1 cellular context compared by ENCODE assay signal in the genomic region with DNA sequence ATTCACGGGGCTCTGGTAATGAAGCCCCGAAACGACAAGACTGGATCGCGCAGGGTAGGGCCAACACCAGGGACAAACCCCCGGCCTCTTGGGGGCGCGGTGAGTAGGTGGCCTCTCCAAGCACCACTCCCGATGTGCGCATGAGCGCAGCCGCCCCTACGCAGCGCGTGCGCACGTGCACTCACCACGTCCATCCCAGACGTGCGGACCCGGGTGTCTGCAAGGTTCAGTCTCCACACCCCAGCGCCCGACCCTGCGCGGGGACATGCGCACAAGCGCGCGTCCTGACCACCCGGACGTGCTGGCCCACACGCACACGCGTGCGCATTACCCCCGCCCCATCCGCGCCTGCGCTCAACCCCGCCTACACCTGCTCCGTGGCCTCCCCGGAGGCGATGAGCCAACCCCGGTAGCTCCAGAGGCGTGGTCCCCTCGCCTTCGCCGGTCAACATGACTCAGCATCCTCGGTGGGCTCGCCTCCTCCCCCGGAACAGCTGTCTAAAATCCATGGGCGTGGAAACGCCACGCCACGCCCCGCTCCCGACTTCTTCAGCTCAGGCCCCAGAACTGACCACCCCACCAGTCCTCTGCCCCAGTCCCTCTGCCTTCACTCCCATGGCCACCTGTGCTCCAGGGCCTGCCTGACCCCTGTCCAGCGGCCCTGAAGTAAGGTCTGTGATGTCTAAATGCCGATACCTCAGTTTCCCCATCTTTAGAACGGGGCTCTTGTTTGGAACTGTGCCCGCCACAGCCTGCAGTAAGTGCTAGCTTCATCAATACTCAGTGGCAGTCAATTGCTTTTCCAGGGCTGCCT.
TF ChIP-seq lines count a peak whose summit lies in the region.

No MANE protein-coding gene starts in this region.

TF ChIP-seq in K562, 482 proteins besides CTCF, POLR2A, EP300 and RAD21 (continued from another document and continues in another):
- TF ChIP-seq CREB3 (tag; conservative IDR thresholded peaks at IDR 0.05; ENCODE audit: low read depth): 0 out of 2 replicates have a peak, but pooled peaks have one; percentile 45
- 0 out of 2 replicates have a peak, but pooled peaks have one; percentile 4 for TF ChIP-seq PBX2 (CRISPR knock-in tag; IDR thresholded peaks at IDR 0.05; ENCODE audit: low read depth)
- no peak for TF ChIP-seq PBX2 (tag; conservative IDR thresholded peaks at IDR 0.05; ENCODE audit: low read depth)
- TF ChIP-seq PHF8 (IDR thresholded peaks at IDR 0.05; ENCODE audit: borderline replicate concordance, low read length): peak; percentile 41; the same call in 1 of the 2 replicates
- TF ChIP-seq COPS2 (conservative IDR thresholded peaks at IDR 0.05): no peak
- 0 out of 2 replicates have a peak, but pooled peaks have one; percentile 20 for TF ChIP-seq CBX1 (IDR thresholded peaks at IDR 0.05; ENCODE audit: low read depth)
- peak in 1 of 2 experiments; percentile 78; a peak in 1 of 4 replicates for TF ChIP-seq MLLT1 (IDR thresholded peaks at IDR 0.05)
- TF ChIP-seq JUN (IDR thresholded peaks at IDR 0.05; ENCODE audit: borderline replicate concordance, low read depth, low read length): 0 out of 2 replicates have a peak, but pooled peaks have one; percentile 64
- TF ChIP-seq JUN (CRISPR knock-in tag; IDR thresholded peaks at IDR 0.05; ENCODE audit: borderline replicate concordance): no peak
- no peak for TF ChIP-seq RFX5 (IDR thresholded peaks at IDR 0.05; ENCODE audit: low read depth, low read length)
- peak; percentile 98 for TF ChIP-seq TAF9B (IDR thresholded peaks at IDR 0.05; ENCODE audit: partially characterized antibody)
- TF ChIP-seq, protein P1, sequence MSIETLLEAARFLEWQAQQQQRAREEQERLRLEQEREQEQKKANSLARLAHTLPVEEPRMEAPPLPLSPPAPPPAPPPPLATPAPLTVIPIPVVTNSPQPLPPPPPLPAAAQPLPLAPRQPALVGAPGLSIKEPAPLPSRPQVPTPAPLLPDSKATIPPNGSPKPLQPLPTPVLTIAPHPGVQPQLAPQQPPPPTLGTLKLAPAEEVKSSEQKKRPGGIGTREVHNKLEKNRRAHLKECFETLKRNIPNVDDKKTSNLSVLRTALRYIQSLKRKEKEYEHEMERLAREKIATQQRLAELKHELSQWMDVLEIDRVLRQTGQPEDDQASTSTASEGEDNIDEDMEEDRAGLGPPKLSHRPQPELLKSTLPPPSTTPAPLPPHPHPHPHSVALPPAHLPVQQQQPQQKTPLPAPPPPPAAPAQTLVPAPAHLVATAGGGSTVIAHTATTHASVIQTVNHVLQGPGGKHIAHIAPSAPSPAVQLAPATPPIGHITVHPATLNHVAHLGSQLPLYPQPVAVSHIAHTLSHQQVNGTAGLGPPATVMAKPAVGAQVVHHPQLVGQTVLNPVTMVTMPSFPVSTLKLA (conservative IDR thresholded peaks at IDR 0.05): peak; percentile 92 to 96
- no peak for TF ChIP-seq ATF1 (CRISPR knock-in tag; IDR thresholded peaks at IDR 0.05)
- peak; percentile 72 for TF ChIP-seq ATF1 (tag; IDR thresholded peaks at IDR 0.05)
- TF ChIP-seq SETDB1 (IDR thresholded peaks at IDR 0.05; ENCODE audit: low read length): peak; percentile 91
- TF ChIP-seq GATA2 (CRISPR knock-in tag; IDR thresholded peaks at IDR 0.05): no peak
- TF ChIP-seq RBFOX2 (IDR thresholded peaks at IDR 0.05; ENCODE audit: low read depth, low read length): peak; percentile 75
- TF ChIP-seq MCM3 (IDR thresholded peaks at IDR 0.05): no peak
- peak; percentile 77 to 85 for TF ChIP-seq FOXK2 (conservative IDR thresholded peaks at IDR 0.05 in 1 of 2, IDR thresholded peaks at IDR 0.05 in 1 of 2; ENCODE audit: low read depth in 2 of 2)
- peak; percentile 84 for TF ChIP-seq HMGN3 (IDR thresholded peaks at IDR 0.05; ENCODE audit: borderline replicate concordance, extremely low read depth, insufficient read length, low read depth, low read length)
- TF ChIP-seq NCOA1 (IDR thresholded peaks at IDR 0.05; ENCODE audit: low read depth): 0 out of 2 replicates have a peak, but pooled peaks have one; percentile 21
- no peak for TF ChIP-seq RHOXF2B (CRISPR knock-in tag; conservative IDR thresholded peaks at IDR 0.05)
- TF ChIP-seq MAFK (IDR thresholded peaks at IDR 0.05; ENCODE audit: low read length): peak; percentile 96
- no peak for TF ChIP-seq THRAP3 (IDR thresholded peaks at IDR 0.05; ENCODE audit: borderline replicate concordance)
- peak; percentile 96 for TF ChIP-seq BACH1 (tag; IDR thresholded peaks at IDR 0.05)
- TF ChIP-seq FOXP1 (CRISPR knock-in tag; IDR thresholded peaks at IDR 0.05): peak; percentile 66; the same call in 1 of the 2 replicates
- TF ChIP-seq TRIM28 (IDR thresholded peaks at IDR 0.05): no peak
- TF ChIP-seq BCOR (IDR thresholded peaks at IDR 0.05): peak; percentile 68
- 0 out of 4 replicates have a peak, but pooled peaks have one; percentile 10 to 37 for TF ChIP-seq RCOR1 (IDR thresholded peaks at IDR 0.05; ENCODE audit: borderline replicate concordance in 1 of 2, low read depth in 2 of 2, low read length in 2 of 2)
- 0 out of 2 replicates have a peak, but pooled peaks have one; percentile 44 for TF ChIP-seq TCF3 (CRISPR knock-in tag; IDR thresholded peaks at IDR 0.05)
- peak; percentile 88 for TF ChIP-seq LEF1 (IDR thresholded peaks at IDR 0.05)
- TF ChIP-seq FOXP4 (CRISPR knock-in tag; IDR thresholded peaks at IDR 0.05; ENCODE audit: borderline replicate concordance): 0 out of 2 replicates have a peak, but pooled peaks have one; percentile 71
- 0 out of 2 replicates have a peak, but pooled peaks have one; percentile 31 for TF ChIP-seq NR3C1 (CRISPR knock-in tag; IDR thresholded peaks at IDR 0.05)
- TF ChIP-seq NR2C2 (CRISPR knock-in tag; IDR thresholded peaks at IDR 0.05): no peak
- peak; percentile 73 for TF ChIP-seq NR2C2 (tag; IDR thresholded peaks at IDR 0.05)
- TF ChIP-seq, protein P2, sequence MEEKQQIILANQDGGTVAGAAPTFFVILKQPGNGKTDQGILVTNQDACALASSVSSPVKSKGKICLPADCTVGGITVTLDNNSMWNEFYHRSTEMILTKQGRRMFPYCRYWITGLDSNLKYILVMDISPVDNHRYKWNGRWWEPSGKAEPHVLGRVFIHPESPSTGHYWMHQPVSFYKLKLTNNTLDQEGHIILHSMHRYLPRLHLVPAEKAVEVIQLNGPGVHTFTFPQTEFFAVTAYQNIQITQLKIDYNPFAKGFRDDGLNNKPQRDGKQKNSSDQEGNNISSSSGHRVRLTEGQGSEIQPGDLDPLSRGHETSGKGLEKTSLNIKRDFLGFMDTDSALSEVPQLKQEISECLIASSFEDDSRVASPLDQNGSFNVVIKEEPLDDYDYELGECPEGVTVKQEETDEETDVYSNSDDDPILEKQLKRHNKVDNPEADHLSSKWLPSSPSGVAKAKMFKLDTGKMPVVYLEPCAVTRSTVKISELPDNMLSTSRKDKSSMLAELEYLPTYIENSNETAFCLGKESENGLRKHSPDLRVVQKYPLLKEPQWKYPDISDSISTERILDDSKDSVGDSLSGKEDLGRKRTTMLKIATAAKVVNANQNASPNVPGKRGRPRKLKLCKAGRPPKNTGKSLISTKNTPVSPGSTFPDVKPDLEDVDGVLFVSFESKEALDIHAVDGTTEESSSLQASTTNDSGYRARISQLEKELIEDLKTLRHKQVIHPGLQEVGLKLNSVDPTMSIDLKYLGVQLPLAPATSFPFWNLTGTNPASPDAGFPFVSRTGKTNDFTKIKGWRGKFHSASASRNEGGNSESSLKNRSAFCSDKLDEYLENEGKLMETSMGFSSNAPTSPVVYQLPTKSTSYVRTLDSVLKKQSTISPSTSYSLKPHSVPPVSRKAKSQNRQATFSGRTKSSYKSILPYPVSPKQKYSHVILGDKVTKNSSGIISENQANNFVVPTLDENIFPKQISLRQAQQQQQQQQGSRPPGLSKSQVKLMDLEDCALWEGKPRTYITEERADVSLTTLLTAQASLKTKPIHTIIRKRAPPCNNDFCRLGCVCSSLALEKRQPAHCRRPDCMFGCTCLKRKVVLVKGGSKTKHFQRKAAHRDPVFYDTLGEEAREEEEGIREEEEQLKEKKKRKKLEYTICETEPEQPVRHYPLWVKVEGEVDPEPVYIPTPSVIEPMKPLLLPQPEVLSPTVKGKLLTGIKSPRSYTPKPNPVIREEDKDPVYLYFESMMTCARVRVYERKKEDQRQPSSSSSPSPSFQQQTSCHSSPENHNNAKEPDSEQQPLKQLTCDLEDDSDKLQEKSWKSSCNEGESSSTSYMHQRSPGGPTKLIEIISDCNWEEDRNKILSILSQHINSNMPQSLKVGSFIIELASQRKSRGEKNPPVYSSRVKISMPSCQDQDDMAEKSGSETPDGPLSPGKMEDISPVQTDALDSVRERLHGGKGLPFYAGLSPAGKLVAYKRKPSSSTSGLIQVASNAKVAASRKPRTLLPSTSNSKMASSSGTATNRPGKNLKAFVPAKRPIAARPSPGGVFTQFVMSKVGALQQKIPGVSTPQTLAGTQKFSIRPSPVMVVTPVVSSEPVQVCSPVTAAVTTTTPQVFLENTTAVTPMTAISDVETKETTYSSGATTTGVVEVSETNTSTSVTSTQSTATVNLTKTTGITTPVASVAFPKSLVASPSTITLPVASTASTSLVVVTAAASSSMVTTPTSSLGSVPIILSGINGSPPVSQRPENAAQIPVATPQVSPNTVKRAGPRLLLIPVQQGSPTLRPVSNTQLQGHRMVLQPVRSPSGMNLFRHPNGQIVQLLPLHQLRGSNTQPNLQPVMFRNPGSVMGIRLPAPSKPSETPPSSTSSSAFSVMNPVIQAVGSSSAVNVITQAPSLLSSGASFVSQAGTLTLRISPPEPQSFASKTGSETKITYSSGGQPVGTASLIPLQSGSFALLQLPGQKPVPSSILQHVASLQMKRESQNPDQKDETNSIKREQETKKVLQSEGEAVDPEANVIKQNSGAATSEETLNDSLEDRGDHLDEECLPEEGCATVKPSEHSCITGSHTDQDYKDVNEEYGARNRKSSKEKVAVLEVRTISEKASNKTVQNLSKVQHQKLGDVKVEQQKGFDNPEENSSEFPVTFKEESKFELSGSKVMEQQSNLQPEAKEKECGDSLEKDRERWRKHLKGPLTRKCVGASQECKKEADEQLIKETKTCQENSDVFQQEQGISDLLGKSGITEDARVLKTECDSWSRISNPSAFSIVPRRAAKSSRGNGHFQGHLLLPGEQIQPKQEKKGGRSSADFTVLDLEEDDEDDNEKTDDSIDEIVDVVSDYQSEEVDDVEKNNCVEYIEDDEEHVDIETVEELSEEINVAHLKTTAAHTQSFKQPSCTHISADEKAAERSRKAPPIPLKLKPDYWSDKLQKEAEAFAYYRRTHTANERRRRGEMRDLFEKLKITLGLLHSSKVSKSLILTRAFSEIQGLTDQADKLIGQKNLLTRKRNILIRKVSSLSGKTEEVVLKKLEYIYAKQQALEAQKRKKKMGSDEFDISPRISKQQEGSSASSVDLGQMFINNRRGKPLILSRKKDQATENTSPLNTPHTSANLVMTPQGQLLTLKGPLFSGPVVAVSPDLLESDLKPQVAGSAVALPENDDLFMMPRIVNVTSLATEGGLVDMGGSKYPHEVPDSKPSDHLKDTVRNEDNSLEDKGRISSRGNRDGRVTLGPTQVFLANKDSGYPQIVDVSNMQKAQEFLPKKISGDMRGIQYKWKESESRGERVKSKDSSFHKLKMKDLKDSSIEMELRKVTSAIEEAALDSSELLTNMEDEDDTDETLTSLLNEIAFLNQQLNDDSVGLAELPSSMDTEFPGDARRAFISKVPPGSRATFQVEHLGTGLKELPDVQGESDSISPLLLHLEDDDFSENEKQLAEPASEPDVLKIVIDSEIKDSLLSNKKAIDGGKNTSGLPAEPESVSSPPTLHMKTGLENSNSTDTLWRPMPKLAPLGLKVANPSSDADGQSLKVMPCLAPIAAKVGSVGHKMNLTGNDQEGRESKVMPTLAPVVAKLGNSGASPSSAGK (IDR thresholded peaks at IDR 0.05): peak; percentile 82
